ENCODE assay signal across 19 cellular contexts in the genomic region with DNA sequence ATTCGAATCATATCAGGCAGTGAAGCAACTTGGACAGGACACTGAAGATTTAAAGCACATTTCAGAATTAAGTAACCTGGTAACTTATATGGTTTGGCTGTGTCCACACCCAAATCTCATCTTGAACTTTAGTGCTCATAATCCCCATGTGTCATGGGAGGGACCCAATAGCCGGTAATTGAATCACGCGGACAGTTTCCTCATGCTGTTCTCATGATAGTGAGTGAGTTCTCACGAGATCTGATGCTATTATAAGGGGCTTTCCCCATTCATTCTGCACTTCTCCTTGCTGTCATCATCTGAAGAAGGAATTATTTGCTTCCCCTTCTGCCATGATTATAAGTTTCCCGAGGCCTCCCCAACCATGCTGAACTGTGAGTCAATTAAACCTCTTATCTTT.
"Had no signal": no experiment of that assay in that cellular context is flagged by ENCODE, and none has a peak within 500 bp of the region (broad histone marks: within the 10 kb centered on the region; RNA-seq: fewer than 3 reads in every experiment).

No MANE protein-coding gene starts in this region.

- H3K4me3 ChIP-seq: coronary artery, heart right ventricle, psoas muscle, right lobe of liver, spleen, testis, transverse colon had no signal

- H3K27ac ChIP-seq: coronary artery, heart right ventricle, psoas muscle, right lobe of liver, spleen, testis, transverse colon had no signal

- H3K36me3 ChIP-seq: heart right ventricle, right lobe of liver, spleen, transverse colon had no signal

- H3K27me3 ChIP-seq: heart right ventricle, right lobe of liver, spleen, testis, transverse colon had no signal

- DNase-seq: effector CD4-positive, alpha-beta T cell; endodermal cell; erythroblast; heart right ventricle; hypothalamus; kidney glomerular epithelial cell; naive thymus-derived CD4-positive, alpha-beta T cell; nephron progenitor cell; psoas muscle; retina; right lobe of liver; spleen; stimulated activated CD4-positive, alpha-beta T cell treated with anti-CD3 and anti-CD28 coated beads, Interleukin-15, amount 100 ng/mL, for 24 hours; stimulated activated CD4-positive, alpha-beta T cell treated with anti-CD3 and anti-CD28 coated beads, Interleukin-1b, Interleukin-23, amount 100 ng/mL, for 48 hours; stimulated activated CD4-positive, alpha-beta T cell treated with anti-CD3 and anti-CD28 coated beads, Interleukin-4, amount 100 ng/mL, for 24 hours; testis; transverse colon had no signal

- H3K9me3 ChIP-seq: heart right ventricle, psoas muscle, right lobe of liver, spleen, testis, transverse colon had no signal

- H3K4me1 ChIP-seq: psoas muscle, right lobe of liver, spleen, transverse colon had no signal

- ATAC-seq: heart right ventricle; naive thymus-derived CD4-positive, alpha-beta T cell; psoas muscle; right lobe of liver; stimulated activated memory B cell treated with anti-CD40 and anti-IgM and Interleukin-4, amounts not matched to agents 10 μg/mL and 1 μg/mL and 100 μg/mL, for 72 hours had no signal
